21 cellular contexts compared by ENCODE assay signal in genomic region chr3:28745436-28745835, GRCh38.
A peak's percentile ranks its signal among the peaks of the same experiment; 100 is the strongest.
DNase-seq lines count a peak whose midpoint lies in the region; ATAC-seq, FAIRE-seq and TF ChIP-seq lines count a peak whose summit lies in the region.
"Had no signal": no experiment of that assay in that cellular context is flagged by ENCODE, and none has a peak within 500 bp of the region (broad histone marks: within the 10 kb centered on the region; RNA-seq: fewer than 3 reads in every experiment).

No MANE protein-coding gene starts in this region.

- H3K36me3 ChIP-seq in aorta (ENCODE audit: control insufficient read depth in 1 of 2, insufficient read depth in 2 of 2, low read length in 1 of 2): no peaks in the 10 kb centered on the region
- H3K36me3 ChIP-seq: BLaER1, colonic mucosa, upper lobe of right lung had no signal

- no peaks in the 10 kb centered on the region for H3K9me3 ChIP-seq in aorta (ENCODE audit: control insufficient read depth, low read length)
- H3K9me3 ChIP-seq: colonic mucosa, upper lobe of right lung had no signal

- WGBS in aorta, 2 donors: 51 to 55% methylated on average over 4 of the region's 4 CpGs

- no peaks in the 10 kb centered on the region for H3K27me3 ChIP-seq in aorta (ENCODE audit: control insufficient read depth in 1 of 2, insufficient read depth in 2 of 2, low read length in 1 of 2)
- H3K27me3 ChIP-seq: BLaER1, colonic mucosa, upper lobe of right lung had no signal

- FAIRE-seq in H54 (lab: Jason Lieb, UNC): peak; percentile 80
- FAIRE-seq: GM18507 had no signal

- H3K4me3 ChIP-seq in epithelial cell of proximal tubule (ENCODE audit: low read depth, low read length) (no peak overlapping the region), aorta (ENCODE audit: low read length in 2 of 2) (no peak overlapping the region)
- H3K4me3 ChIP-seq: BLaER1, colonic mucosa, upper lobe of right lung had no signal

- ATAC-seq in HG03354 (IDR thresholded peaks at IDR 0.05; ENCODE audit: poor library complexity, severe bottlenecking, unreplicated experiment): no peak
- no peak for ATAC-seq in GM19397 (IDR thresholded peaks at IDR 0.05; ENCODE audit: unreplicated experiment)
- no peak for ATAC-seq in aorta (ENCODE audit: low FRiP score)
- ATAC-seq: left lobe of liver, T-helper 17 cell, upper lobe of right lung had no signal

- TF ChIP-seq POLR2A in H54 (IDR thresholded peaks at IDR 0.05; ENCODE audit: low read depth, low read length): no peak

- TF ChIP-seq CTCF in epithelial cell of proximal tubule (conservative IDR thresholded peaks at IDR 0.05; ENCODE audit: low read depth, low read length): no peak

- peaks cover 0 to 12% of the 10 kb centered on the region in 2 donors for H3K4me1 ChIP-seq in aorta (ENCODE audit: control insufficient read depth in 1 of 2, insufficient read depth in 2 of 2, low read length in 2 of 2)
- H3K4me1 ChIP-seq: BLaER1, colonic mucosa, parathyroid adenoma had no signal

- intact Hi-C loops in aorta (cut with DNase I): no loop called here

- no peak overlapping the region for H3K27ac ChIP-seq in aorta (ENCODE audit: low read depth in 1 of 2, low read length in 2 of 2)
- H3K27ac ChIP-seq: BLaER1, colonic mucosa, parathyroid adenoma, upper lobe of right lung had no signal

- DNase-seq in H54 (ENCODE audit: insufficient read length, low spot score) (peak; percentile 2), RPMI7951 (ENCODE audit: low read depth) (peak; percentile 26), epithelial cell of proximal tubule (ENCODE audit: low read depth) (peak; percentile 25), renal cortical epithelial cell (ENCODE audit: low read depth) (peak; percentile 72), SHP77 (lab: John Stamatoyannopoulos, UW) (no peak), aorta (no peak)
- DNase-seq: activated B cell treated with CpG ODN at 0.5 μM for 24 hours; activated gamma-delta T cell; colonic mucosa; KG1; NCI-H1436; stimulated activated CD4-positive, alpha-beta T cell treated with anti-CD3 and anti-CD28 coated beads, Interleukin-12 subunit alpha, Interleukin-12 subunit beta, amount 100 ng/mL, for 4 hours; stimulated activated naive CD4-positive, alpha-beta T cell treated with Interleukin-2 at 50 U/mL for 16 hours; T-helper 17 cell; upper lobe of right lung had no signal

Comparison
In these comparisons a context has a peak if more than half of its experiments do, and no peak if none do; other contexts are left out.
1. DNase-seq: peak in H54 (single experiment), RPMI7951 (single experiment), epithelial cell of proximal tubule (single experiment) and renal cortical epithelial cell (single experiment); none in SHP77 (0 of 2) and aorta (0 of 2).